23 cellular contexts compared by ENCODE assay signal in genomic region chr5:115530426-115530825, GRCh38. TPM values are rescaled to one million over a fixed set of nuclear protein-coding genes. Genes with fewer than 3 reads are reported as not detected.
A peak's percentile ranks its signal among the peaks of the same experiment; 100 is the strongest.
DNase-seq lines count a peak whose midpoint lies in the region; ATAC-seq, FAIRE-seq and TF ChIP-seq lines count a peak whose summit lies in the region.
"Had no signal": no experiment of that assay in that cellular context is flagged by ENCODE, and none has a peak within 500 bp of the region (broad histone marks: within the 10 kb centered on the region; RNA-seq: fewer than 3 reads in every experiment).

No MANE protein-coding gene starts in this region.

- WGBS in small intestine, 3 donors, result 72 to 88% (median 86%) methylated on average over 3 of the region's 3 CpGs
- WGBS in body of pancreas, 2 donors, result 82 to 89% methylated on average over 3 of the region's 3 CpGs

- no peaks in the 10 kb centered on the region for H3K9me3 Mint-ChIP-seq in activated naive CD8-positive, alpha-beta T cell (ENCODE audit: low read depth)
- H3K9me3 Mint-ChIP-seq in activated naive CD8-positive, alpha-beta T cell treated with anti-CD3 and anti-CD28 coated beads, Interleukin-2, amount 50 U/mL, for 24 hours, result no peaks in the 10 kb centered on the region
- H3K9me3 Mint-ChIP-seq in astrocyte (ENCODE audit: unreplicated experiment), result no peaks in the 10 kb centered on the region
- H3K9me3 Mint-ChIP-seq: activated CD4-positive, alpha-beta memory T cell treated with anti-CD3 and anti-CD28 coated beads, Interleukin-2, amount 10 ng/mL, durations not matched to agents 7 days and 5 days; T-cell had no signal

- H3K4me3 ChIP-seq in astrocyte (ENCODE audit: insufficient read depth, low read depth, low read length) (no peak overlapping the region), small intestine (ENCODE audit: low read depth in 1 of 2, low read length in 2 of 2) (no peak overlapping the region), body of pancreas (no peak overlapping the region)
- H3K4me3 ChIP-seq: BLaER1, GM12878, prostate gland had no signal

- H3K4me1 Mint-ChIP-seq in activated naive CD8-positive, alpha-beta T cell (ENCODE audit: low read depth), result peaks cover 75% of the 10 kb centered on the region
- peaks cover 59% of the 10 kb centered on the region for H3K4me1 Mint-ChIP-seq in activated naive CD8-positive, alpha-beta T cell treated with anti-CD3 and anti-CD28 coated beads, Interleukin-2, amount 50 U/mL, for 24 hours
- peaks cover 27% of the 10 kb centered on the region for H3K4me1 Mint-ChIP-seq in astrocyte (ENCODE audit: low read depth, unreplicated experiment)

- intact Hi-C loops in left cardiac atrium (cut with DNase I), result loop anchor here in 1 of 2 donors (10.0 kb wide), 1 partner anchor 66 kb away; no protein-coding TSS in a partner anchor
- intact Hi-C loops in body of pancreas (cut with DNase I), result no loop called here

- peak overlapping the region; percentile 6 for H3K4me2 ChIP-seq in astrocyte (ENCODE audit: low read length)
- H3K4me2 ChIP-seq: BLaER1 had no signal

- DNase-seq in activated naive CD8-positive, alpha-beta T cell treated with anti-CD3 and anti-CD28 coated beads, Interleukin-2, amount 50 U/mL, for 24 hours, result no peak
- no peak for DNase-seq in astrocyte (ENCODE audit: low read depth)
- no peak for DNase-seq in left cardiac atrium
- DNase-seq in small intestine, result no peak
- no peak for DNase-seq in NCI-H2196 (lab: John Stamatoyannopoulos, UW; ENCODE audit: unreplicated experiment)
- DNase-seq in body of pancreas, result no peak
- DNase-seq in NCI-H446 treated with DMSO at 0.1 percent for 48 hours (lab: John Stamatoyannopoulos, UW), result no peak
- DNase-seq: 8988T; activated CD4-positive, alpha-beta memory T cell treated with anti-CD3 and anti-CD28 coated beads, Interleukin-2, amount 10 ng/mL, durations not matched to agents 7 days and 5 days; activated naive CD4-positive, alpha-beta T cell treated with Interleukin-2 at 50 U/mL for 16 hours; activated T-cell treated with anti-CD3 and anti-CD28 coated beads, Interleukin-2, amount 50 U/mL, for 1 hour; HCEC 1CT; mesendoderm; NCI-H1436 treated with DMSO at 0.1 percent for 48 hours; NCI-H2227 treated with DMSO at 0.1 percent for 48 hours; NK-92 treated with Interleukin-12 subunit alpha and Interleukin-12 subunit beta, amount 100 ng/mL, for 24 hours; T-cell; WERI-Rb-1 had no signal

- H3K27ac Mint-ChIP-seq in activated naive CD8-positive, alpha-beta T cell, result no peak overlapping the region
- no peak overlapping the region for H3K27ac Mint-ChIP-seq in activated naive CD8-positive, alpha-beta T cell treated with anti-CD3 and anti-CD28 coated beads, Interleukin-2, amount 50 U/mL, for 24 hours
- H3K27ac Mint-ChIP-seq in astrocyte (ENCODE audit: unreplicated experiment), result no peak overlapping the region
- H3K27ac Mint-ChIP-seq: activated CD4-positive, alpha-beta memory T cell treated with anti-CD3 and anti-CD28 coated beads, Interleukin-2, amount 10 ng/mL, durations not matched to agents 7 days and 5 days; nephron; T-cell had no signal

- H3K4me1 ChIP-seq in astrocyte (ENCODE audit: insufficient read depth, low read length), result peaks cover 19% of the 10 kb centered on the region
- peaks cover 0 to 8% of the 10 kb centered on the region in 2 donors for H3K4me1 ChIP-seq in small intestine (ENCODE audit: control insufficient read depth in 2 of 2, insufficient read depth in 1 of 2, low read depth in 1 of 2, low read length in 1 of 2)
- peaks cover 56% of the 10 kb centered on the region for H3K4me1 ChIP-seq in body of pancreas
- H3K4me1 ChIP-seq: BLaER1, prostate gland had no signal

- FAIRE-seq in astrocyte (lab: Jason Lieb, UNC), result no peak
- FAIRE-seq in small intestine (lab: Jason Lieb, UNC), result peak; percentile 10
- FAIRE-seq: GM12878 had no signal

- H3K9ac ChIP-seq in astrocyte (ENCODE audit: low read length), result no peak overlapping the region
- H3K9ac ChIP-seq: BLaER1 had no signal

- H2AFZ ChIP-seq in astrocyte (ENCODE audit: low read depth, low read length), result no peak overlapping the region

- peaks cover 100% of the 10 kb centered on the region for H3K79me2 ChIP-seq in astrocyte (ENCODE audit: insufficient read depth, low read length)

- no peak for TF ChIP-seq POLR2A in body of pancreas (IDR thresholded peaks at IDR 0.05)

- peaks cover 59% of the 10 kb centered on the region for H4K20me1 ChIP-seq in astrocyte (ENCODE audit: insufficient read depth, low read length)

- H3K36me3 ChIP-seq in astrocyte (ENCODE audit: insufficient read depth, low read length), result peaks cover 6% of the 10 kb centered on the region
- H3K36me3 ChIP-seq in small intestine (ENCODE audit: control insufficient read depth in 2 of 2, insufficient read depth in 2 of 2, low read length in 2 of 2), result peaks cover 0 to 2% of the 10 kb centered on the region in 2 donors
- H3K36me3 ChIP-seq in body of pancreas (replicated peaks in 1 of 2; ENCODE audit: insufficient read depth in 1 of 2, low read depth in 2 of 2), result peaks cover 0 to under 1% of the 10 kb centered on the region in 2 donors
- H3K36me3 ChIP-seq: prostate gland had no signal

- H3K27me3 Mint-ChIP-seq in activated naive CD8-positive, alpha-beta T cell, result no peaks in the 10 kb centered on the region
- H3K27me3 Mint-ChIP-seq in activated naive CD8-positive, alpha-beta T cell treated with anti-CD3 and anti-CD28 coated beads, Interleukin-2, amount 50 U/mL, for 24 hours, result no peaks in the 10 kb centered on the region
- no peaks in the 10 kb centered on the region for H3K27me3 Mint-ChIP-seq in astrocyte (ENCODE audit: low read depth, unreplicated experiment)
- H3K27me3 Mint-ChIP-seq: activated CD4-positive, alpha-beta memory T cell treated with anti-CD3 and anti-CD28 coated beads, Interleukin-2, amount 10 ng/mL, durations not matched to agents 7 days and 5 days; T-cell had no signal

- H3K36me3 Mint-ChIP-seq in activated naive CD8-positive, alpha-beta T cell, result peaks cover 9% of the 10 kb centered on the region
- H3K36me3 Mint-ChIP-seq in activated naive CD8-positive, alpha-beta T cell treated with anti-CD3 and anti-CD28 coated beads, Interleukin-2, amount 50 U/mL, for 24 hours (ENCODE audit: low read depth), result peaks cover 37% of the 10 kb centered on the region
- H3K36me3 Mint-ChIP-seq in astrocyte (ENCODE audit: low read depth, unreplicated experiment), result peaks cover 6% of the 10 kb centered on the region

- H3K4me3 Mint-ChIP-seq in activated naive CD8-positive, alpha-beta T cell, result peak overlapping the region; percentile 17
- no peak overlapping the region for H3K4me3 Mint-ChIP-seq in activated naive CD8-positive, alpha-beta T cell treated with anti-CD3 and anti-CD28 coated beads, Interleukin-2, amount 50 U/mL, for 24 hours
- no peak overlapping the region for H3K4me3 Mint-ChIP-seq in astrocyte (ENCODE audit: unreplicated experiment)
- H3K4me3 Mint-ChIP-seq: activated CD4-positive, alpha-beta memory T cell treated with anti-CD3 and anti-CD28 coated beads, Interleukin-2, amount 10 ng/mL, durations not matched to agents 7 days and 5 days; nephron; T-cell had no signal

- no peaks in the 10 kb centered on the region for H3K27me3 ChIP-seq in astrocyte (ENCODE audit: insufficient read depth, low read length)
- no peaks in the 10 kb centered on the region for H3K27me3 ChIP-seq in small intestine (ENCODE audit: control insufficient read depth in 2 of 2, insufficient read depth in 2 of 2, low read length in 2 of 2)
- H3K27me3 ChIP-seq in body of pancreas, result no peaks in the 10 kb centered on the region
- H3K27me3 ChIP-seq: BLaER1 had no signal

- H3K9me3 ChIP-seq in astrocyte (ENCODE audit: insufficient read depth, low read depth, low read length), result no peaks in the 10 kb centered on the region
- H3K9me3 ChIP-seq in small intestine (ENCODE audit: control insufficient read depth, low read depth), result no peaks in the 10 kb centered on the region
- H3K9me3 ChIP-seq in body of pancreas, result no peaks in the 10 kb centered on the region
- H3K9me3 ChIP-seq: prostate gland had no signal

- H3K27ac ChIP-seq in astrocyte (ENCODE audit: low read depth, low read length), result no peak overlapping the region
- no peak overlapping the region for H3K27ac ChIP-seq in small intestine (ENCODE audit: low read depth in 1 of 2, low read length in 1 of 2)
- H3K27ac ChIP-seq in body of pancreas, result no peak overlapping the region
- H3K27ac ChIP-seq: BLaER1, prostate gland, WERI-Rb-1 had no signal

- TF ChIP-seq CTCF in astrocyte (IDR thresholded peaks at IDR 0.05; ENCODE audit: insufficient read depth, low read depth, low read length), result no peak
- no peak for TF ChIP-seq CTCF in body of pancreas (IDR thresholded peaks at IDR 0.05)

- no peak for ATAC-seq in activated naive CD8-positive, alpha-beta T cell treated with anti-CD3 and anti-CD28 coated beads, Interleukin-2, amount 50 U/mL, for 24 hours
- ATAC-seq in left cardiac atrium (peak; percentile 47 to 65), body of pancreas (no peak)
- ATAC-seq: GM12878, T-cell had no signal

RNA-seq across cellular contexts. Expression of gene FEM1C, which starts 14.1 kb away (rescaled TPM):
- total RNA-seq in astrocyte, result 20.6 and 22.9 TPM in 2 replicates
- 10 to 100 TPM; 23.2 to 31.0 TPM for total RNA-seq in left cardiac atrium
- 10 to 100 TPM in 2 of 3 donors, 1 to 10 TPM in 1; 7.9 to 12.7 (median 10.3) TPM for polyA plus RNA-seq in small intestine
- 10 to 100 TPM in 1 of 2 donors, 1 to 10 TPM in 1; 4.9 to 11.9 TPM for total RNA-seq in body of pancreas

Comparison
In these comparisons a context has a peak if more than half of its experiments do, and no peak if none do; other contexts are left out.
1. ATAC-seq: peak in left cardiac atrium (2 of 2); none in activated naive CD8-positive, alpha-beta T cell treated with anti-CD3 and anti-CD28 coated beads, Interleukin-2, amount 50 U/mL, for 24 hours (single experiment) and body of pancreas (single experiment).